Comparison of ENCODE assay signal across 27 cellular contexts in genomic region chr3:34157491-34157890, GRCh38.
"Had no signal": no experiment of that assay in that cellular context is flagged by ENCODE, and none has a peak within 500 bp of the region (broad histone marks: within the 10 kb centered on the region; RNA-seq: fewer than 3 reads in every experiment).

No MANE protein-coding gene starts in this region.

- H3K27ac ChIP-seq: breast epithelium, RWPE1, VCaP had no signal

- DNase-seq: activated CD4-positive, alpha-beta memory T cell treated with anti-CD3 and anti-CD28 coated beads, Interleukin-2, amount 10 ng/mL, durations not matched to agents 7 days and 5 days; activated CD4-positive, alpha-beta T cell treated with anti-CD3 and anti-CD28 coated beads for 36 hours; activated CD4-positive, alpha-beta T cell treated with anti-CD3 and anti-CD28 coated beads, Interleukin-2, amount 50 U/mL, for 1 hour; activated CD4-positive, CD25-positive, alpha-beta regulatory T cell; activated gamma-delta T cell treated with Interleukin-2 at 50 U/mL for 16 hours; activated naive CD4-positive, alpha-beta T cell treated with anti-CD3 and anti-CD28 coated beads, Interleukin-2, amount 10 ng/mL, durations not matched to agents 7 days and 5 days; activated naive CD8-positive, alpha-beta T cell treated with anti-CD3 and anti-CD28 coated beads for 36 hours; activated T-cell treated with anti-CD3 and anti-CD28 coated beads, Interleukin-2, amount 50 U/mL, for 72 hours; aorta; caudate nucleus; MM.1S; NCI-H1048; NCI-H146; NCI-H187 treated with DMSO at 0.1 percent for 48 hours; NCI-H2171; NCI-H226; NCI-H526 treated with DMSO at 0.1 percent for 48 hours; NK-92 treated with Interleukin-12 subunit alpha and Interleukin-12 subunit beta, amount 100 ng/mL, for 24 hours; OCI-M1; Right ventricle myocardium superior; T-helper 2 cell; T1000 had no signal

- H3K27me3 ChIP-seq: breast epithelium had no signal

- H3K36me3 Mint-ChIP-seq: activated naive CD4-positive, alpha-beta T cell treated with anti-CD3 and anti-CD28 coated beads, Interleukin-2, amount 10 ng/mL, durations not matched to agents 7 days and 5 days; activated naive CD8-positive, alpha-beta T cell treated with anti-CD3 and anti-CD28 coated beads for 36 hours had no signal

- H3K9me3 Mint-ChIP-seq: activated CD4-positive, alpha-beta memory T cell treated with anti-CD3 and anti-CD28 coated beads, Interleukin-2, amount 10 ng/mL, durations not matched to agents 7 days and 5 days; activated naive CD4-positive, alpha-beta T cell treated with anti-CD3 and anti-CD28 coated beads, Interleukin-2, amount 10 ng/mL, durations not matched to agents 7 days and 5 days; activated naive CD8-positive, alpha-beta T cell treated with anti-CD3 and anti-CD28 coated beads for 36 hours; activated T-cell treated with anti-CD3 and anti-CD28 coated beads, Interleukin-2, amount 50 U/mL, for 72 hours; activated T-helper 2 cell treated with anti-CD3 and anti-CD28 coated beads, Interferon-gamma antibody, Interleukin-2, Interleukin-4, amounts not matched to agents 10 μg/mL and 5 μg/mL and 100 μg/mL, durations not matched to agents 14 hours and 24 hours and 36 hours had no signal

- H3K4me1 Mint-ChIP-seq: activated CD4-positive, alpha-beta memory T cell treated with anti-CD3 and anti-CD28 coated beads, Interleukin-2, amount 10 ng/mL, durations not matched to agents 7 days and 5 days; activated CD4-positive, alpha-beta T cell treated with anti-CD3 and anti-CD28 coated beads for 36 hours; activated naive CD4-positive, alpha-beta T cell treated with anti-CD3 and anti-CD28 coated beads, Interleukin-2, amount 10 ng/mL, durations not matched to agents 7 days and 5 days; activated naive CD8-positive, alpha-beta T cell treated with anti-CD3 and anti-CD28 coated beads for 36 hours had no signal

- H3K36me3 ChIP-seq: breast epithelium had no signal

- H3K4me1 ChIP-seq: breast epithelium had no signal

- ATAC-seq: activated CD4-positive, alpha-beta T cell treated with anti-CD3 and anti-CD28 coated beads for 36 hours; activated T-cell treated with anti-CD3 and anti-CD28 coated beads, Interleukin-2, amount 50 U/mL, for 72 hours; Panc1 had no signal

- H3K4me3 ChIP-seq: breast epithelium had no signal

- H3K9me3 ChIP-seq: breast epithelium had no signal

- H3K27me3 Mint-ChIP-seq: activated CD4-positive, alpha-beta memory T cell treated with anti-CD3 and anti-CD28 coated beads, Interleukin-2, amount 10 ng/mL, durations not matched to agents 7 days and 5 days; activated CD4-positive, alpha-beta T cell treated with anti-CD3 and anti-CD28 coated beads for 36 hours; activated naive CD4-positive, alpha-beta T cell treated with anti-CD3 and anti-CD28 coated beads, Interleukin-2, amount 10 ng/mL, durations not matched to agents 7 days and 5 days; activated naive CD8-positive, alpha-beta T cell treated with anti-CD3 and anti-CD28 coated beads for 36 hours had no signal

- H3K27ac Mint-ChIP-seq: activated CD4-positive, alpha-beta memory T cell treated with anti-CD3 and anti-CD28 coated beads, Interleukin-2, amount 10 ng/mL, durations not matched to agents 7 days and 5 days; activated CD4-positive, alpha-beta T cell treated with anti-CD3 and anti-CD28 coated beads for 36 hours; activated naive CD4-positive, alpha-beta T cell treated with anti-CD3 and anti-CD28 coated beads, Interleukin-2, amount 10 ng/mL, durations not matched to agents 7 days and 5 days; activated naive CD8-positive, alpha-beta T cell treated with anti-CD3 and anti-CD28 coated beads for 36 hours; activated T-cell treated with anti-CD3 and anti-CD28 coated beads, Interleukin-2, amount 50 U/mL, for 72 hours; activated T-helper 2 cell treated with anti-CD3 and anti-CD28 coated beads, Interferon-gamma antibody, Interleukin-2, Interleukin-4, amounts not matched to agents 10 μg/mL and 5 μg/mL and 100 μg/mL, durations not matched to agents 14 hours and 24 hours and 36 hours had no signal

- H3K4me3 Mint-ChIP-seq: activated CD4-positive, alpha-beta memory T cell treated with anti-CD3 and anti-CD28 coated beads, Interleukin-2, amount 10 ng/mL, durations not matched to agents 7 days and 5 days; activated CD4-positive, alpha-beta T cell treated with anti-CD3 and anti-CD28 coated beads for 36 hours; activated naive CD4-positive, alpha-beta T cell treated with anti-CD3 and anti-CD28 coated beads, Interleukin-2, amount 10 ng/mL, durations not matched to agents 7 days and 5 days; activated naive CD8-positive, alpha-beta T cell treated with anti-CD3 and anti-CD28 coated beads for 36 hours; activated T-cell treated with anti-CD3 and anti-CD28 coated beads, Interleukin-2, amount 50 U/mL, for 72 hours had no signal
